8 cellular contexts compared by ENCODE assay signal in genomic region chr16:89575247-89576172, GRCh38. TPM values are rescaled to one million over a fixed set of nuclear protein-coding genes. Genes with fewer than 3 reads are reported as not detected.
DNase-seq lines count a peak whose midpoint lies in the region; ATAC-seq and TF ChIP-seq lines count a peak whose summit lies in the region.

CPNE7 (plus strand) TSS chr16:89575758; CDS start chr16:89575898, 140 bp downstream.

- peaks cover 15% of the 10 kb centered on the region for H3K4me1 ChIP-seq in DND-41 (ENCODE audit: insufficient read depth, low read length)
- H3K4me1 ChIP-seq in mesendoderm (ENCODE audit: control insufficient read depth, low read depth, low read length), result no peaks in the 10 kb centered on the region

- no peak within 1 kb of the TSS for H2BK5ac ChIP-seq in mesendoderm (ENCODE audit: low read length)

- peak within 1 kb of the TSS; percentile 68 for H2AFZ ChIP-seq in DND-41 (ENCODE audit: low read depth, low read length)

- H3K9me3 ChIP-seq in DND-41 (ENCODE audit: insufficient read depth, low read length, severe bottlenecking), result peaks cover 8% of the 10 kb centered on the region

- H3K4me3 ChIP-seq in DND-41 (ENCODE audit: low read depth in 1 of 2, low read length in 2 of 2) (peak within 1 kb of the TSS; percentile 10 to 61; a peak in 3 of 4 replicates), mesendoderm (ENCODE audit: low read length) (peak within 1 kb of the TSS; percentile 38)

- peak within 1 kb of the TSS; percentile 2 for H3K4ac ChIP-seq in mesendoderm (ENCODE audit: low read depth, low read length)

- H4K5ac ChIP-seq in mesendoderm (ENCODE audit: low read length), result no peak within 1 kb of the TSS

- H3K27ac ChIP-seq in DND-41 (ENCODE audit: low read length) (peak within 1 kb of the TSS; percentile 60; the same call in 1 of the 2 replicates), mesendoderm (ENCODE audit: low read depth, low read length) (no peak within 1 kb of the TSS)

- WGBS in mesendoderm (ENCODE audit: extremely low coverage, insufficient coverage, low lambda C conversion rate), result no CpG with 5 or more reads among the region's 105 CpGs

- no peak within 1 kb of the TSS for H2AK5ac ChIP-seq in mesendoderm (ENCODE audit: low read length)

- H3K27me3 ChIP-seq in DND-41 (ENCODE audit: insufficient read depth, low read length, poor library complexity), result no peaks in the 10 kb centered on the region
- peaks cover 9% of the 10 kb centered on the region for H3K27me3 ChIP-seq in mesendoderm (ENCODE audit: insufficient read depth, low read length, poor library complexity)

- ATAC-seq in DND-41 (ENCODE audit: insufficient read depth, low read depth), result peak; percentile 49; the same call in 2 of the 3 replicates
- peak; percentile 29 for ATAC-seq in HG03432 (IDR thresholded peaks at IDR 0.05; ENCODE audit: unreplicated experiment)
- ATAC-seq in HG03520 (IDR thresholded peaks at IDR 0.05; ENCODE audit: unreplicated experiment), result no peak

- H3K4me2 ChIP-seq in DND-41 (ENCODE audit: insufficient read depth, low read length) (peak within 1 kb of the TSS; percentile 78), mesendoderm (ENCODE audit: low read length) (peak within 1 kb of the TSS; percentile 78)

- peak within 1 kb of the TSS; percentile 88 for H3K56ac ChIP-seq in mesendoderm (ENCODE audit: low read length)

- H2BK120ac ChIP-seq in mesendoderm (ENCODE audit: low read depth, low read length), result no peak within 1 kb of the TSS

- peak within 1 kb of the TSS; percentile 62 for H3K9ac ChIP-seq in DND-41 (ENCODE audit: low read depth, low read length)
- peak within 1 kb of the TSS; percentile 66 for H3K9ac ChIP-seq in mesendoderm (ENCODE audit: low read length)

- H4K20me1 ChIP-seq in DND-41 (ENCODE audit: insufficient read depth, low read length), result 0 out of 2 replicates have a peak, but pooled peaks cover 5% of the 10 kb centered on the region

- H3K79me2 ChIP-seq in DND-41 (ENCODE audit: insufficient read depth, low read length) (peaks cover 12% of the 10 kb centered on the region), mesendoderm (ENCODE audit: control insufficient read depth, insufficient read depth, low read length) (no peaks in the 10 kb centered on the region)

- peak within 1 kb of the TSS; percentile 80 for H3K23ac ChIP-seq in mesendoderm (ENCODE audit: low read length)

- TF ChIP-seq CTCF in DND-41 (IDR thresholded peaks at IDR 0.05; ENCODE audit: borderline replicate concordance, extremely low read depth, low read length, poor library complexity, severe bottlenecking), result no peak

- H2BK15ac ChIP-seq in mesendoderm (replicated peaks; ENCODE audit: low read depth), result no peak within 1 kb of the TSS

- H3K18ac ChIP-seq in mesendoderm (ENCODE audit: low read length), result no peak within 1 kb of the TSS

- H4K8ac ChIP-seq in mesendoderm (ENCODE audit: low read depth, low read length), result no peak within 1 kb of the TSS

- H3K36me3 ChIP-seq in DND-41 (ENCODE audit: insufficient read depth, low read length) (peaks cover 16% of the 10 kb centered on the region), mesendoderm (ENCODE audit: control insufficient read depth, insufficient read depth, low read length) (no peaks in the 10 kb centered on the region)

- no peak for DNase-seq in DND-41
- peak; percentile 39 for DNase-seq in astrocyte of the hippocampus (ENCODE audit: low read depth, low spot score)
- no peak for DNase-seq in mesendoderm
- DNase-seq in amygdala (lab: John Stamatoyannopoulos, UW), result no peak
- no peak for DNase-seq in NCI-H187 treated with DMSO at 0.1 percent for 48 hours (lab: John Stamatoyannopoulos, UW)
- DNase-seq in activated CD4-positive, alpha-beta T cell treated with anti-CD3 and anti-CD28 coated beads, Interleukin-2, amount 50 U/mL, for 4 hours, result no peak

- no peaks in the 10 kb centered on the region for H3K79me1 ChIP-seq in mesendoderm (ENCODE audit: low read length)

RNA-seq across cellular contexts. Expression of gene CPNE7, which starts in this region (rescaled TPM):
- 1.5 TPM for polyA plus RNA-seq in mesendoderm (2013, experiment 1 of 2)
- polyA plus RNA-seq in mesendoderm (2013, experiment 2 of 2), result 0.95 TPM
